28 cellular contexts compared by ENCODE assay signal in genomic region chr18:44356566-44357157, GRCh38.
"Had no signal": no experiment of that assay in that cellular context is flagged by ENCODE, and none has a peak within 500 bp of the region (broad histone marks: within the 10 kb centered on the region; RNA-seq: fewer than 3 reads in every experiment).

No MANE protein-coding gene starts in this region.

- H3K9me2 ChIP-seq: SK-N-SH had no signal

- H3K4me3 ChIP-seq: breast epithelium, SJCRH30 had no signal

- H3K9me3 ChIP-seq: SJCRH30, SK-N-SH had no signal

- H3K4me3 Mint-ChIP-seq: activated CD4-positive, alpha-beta memory T cell treated with anti-CD3 and anti-CD28 coated beads, Interleukin-2, amount 10 ng/mL, durations not matched to agents 7 days and 5 days; activated CD4-positive, alpha-beta T cell treated with anti-CD3 and anti-CD28 coated beads for 36 hours; activated naive CD4-positive, alpha-beta T cell treated with anti-CD3 and anti-CD28 coated beads, Interleukin-2, amount 50 U/mL, for 24 hours; activated T-cell treated with anti-CD3 and anti-CD28 coated beads, Interleukin-2, amount 50 U/mL, for 24 hours; activated T-helper 1 cell treated with anti-CD3 and anti-CD28 coated beads, Interleukin-12 subunit alpha, Interleukin-12 subunit beta, Interleukin-2, Interleukin-4 antibody, amounts not matched to agents 30 ng/mL and 10 ng/mL and 1 ng/mL, durations not matched to agents 14 hours and 24 hours and 36 hours had no signal

- H3K36me3 Mint-ChIP-seq: activated naive CD4-positive, alpha-beta T cell treated with anti-CD3 and anti-CD28 coated beads, Interleukin-2, amount 50 U/mL, for 24 hours had no signal

- H3K27ac ChIP-seq: breast epithelium, SJCRH30, VCaP had no signal

- H3K4me2 ChIP-seq: SK-N-SH had no signal

- H3K4me1 Mint-ChIP-seq: activated CD4-positive, alpha-beta memory T cell treated with anti-CD3 and anti-CD28 coated beads, Interleukin-2, amount 10 ng/mL, durations not matched to agents 7 days and 5 days; activated CD4-positive, alpha-beta T cell treated with anti-CD3 and anti-CD28 coated beads for 36 hours; activated naive CD4-positive, alpha-beta T cell treated with anti-CD3 and anti-CD28 coated beads, Interleukin-2, amount 50 U/mL, for 24 hours had no signal

- H3K36me3 ChIP-seq: breast epithelium, SJCRH30 had no signal

- H3K9ac ChIP-seq: SK-N-SH had no signal

- H3K4me1 ChIP-seq: breast epithelium, SJCRH30 had no signal

- H3K27me3 ChIP-seq: breast epithelium, SJCRH30 had no signal

- DNase-seq: activated CD4-positive, alpha-beta memory T cell treated with anti-CD3 and anti-CD28 coated beads, Interleukin-2, amount 10 ng/mL, durations not matched to agents 7 days and 5 days; activated CD4-positive, alpha-beta T cell treated with anti-CD3 and anti-CD28 coated beads for 36 hours; activated CD4-positive, alpha-beta T cell treated with anti-CD3 and anti-CD28 coated beads, Interleukin-2, amount 50 U/mL, for 1 hour; activated effector memory CD4-positive, alpha-beta T cell treated with Interleukin-2 at 50 U/mL for 16 hours; activated naive CD4-positive, alpha-beta T cell; activated T-cell treated with anti-CD3 and anti-CD28 coated beads, Interleukin-2, amount 50 U/mL, for 24 hours; aorta; caudate nucleus; Kasumi-1; KBM-7; NCI-H1105 treated with DMSO at 0.1 percent for 48 hours; NCI-H1436 treated with DMSO at 0.1 percent for 48 hours; NCI-H187; NCI-H2081 treated with DMSO at 0.1 percent for 48 hours; NCI-H226; NCI-H526; NK-92 treated with Interleukin-12 subunit alpha and Interleukin-12 subunit beta, amount 100 ng/mL, for 24 hours; OCI-M1; RPMI8226; SJCRH30; SK-N-SH; T-helper 1 cell had no signal

- H3K27me3 Mint-ChIP-seq: activated CD4-positive, alpha-beta memory T cell treated with anti-CD3 and anti-CD28 coated beads, Interleukin-2, amount 10 ng/mL, durations not matched to agents 7 days and 5 days; activated CD4-positive, alpha-beta T cell treated with anti-CD3 and anti-CD28 coated beads for 36 hours; activated naive CD4-positive, alpha-beta T cell treated with anti-CD3 and anti-CD28 coated beads, Interleukin-2, amount 50 U/mL, for 24 hours; activated T-cell treated with anti-CD3 and anti-CD28 coated beads, Interleukin-2, amount 50 U/mL, for 24 hours had no signal

- H3K27ac Mint-ChIP-seq: activated CD4-positive, alpha-beta memory T cell treated with anti-CD3 and anti-CD28 coated beads, Interleukin-2, amount 10 ng/mL, durations not matched to agents 7 days and 5 days; activated CD4-positive, alpha-beta T cell treated with anti-CD3 and anti-CD28 coated beads for 36 hours; activated naive CD4-positive, alpha-beta T cell treated with anti-CD3 and anti-CD28 coated beads, Interleukin-2, amount 50 U/mL, for 24 hours; activated T-cell treated with anti-CD3 and anti-CD28 coated beads, Interleukin-2, amount 50 U/mL, for 24 hours; activated T-helper 1 cell treated with anti-CD3 and anti-CD28 coated beads, Interleukin-12 subunit alpha, Interleukin-12 subunit beta, Interleukin-2, Interleukin-4 antibody, amounts not matched to agents 30 ng/mL and 10 ng/mL and 1 ng/mL, durations not matched to agents 14 hours and 24 hours and 36 hours had no signal

- ATAC-seq: activated CD4-positive, alpha-beta T cell treated with anti-CD3 and anti-CD28 coated beads for 36 hours; Panc1; Right ventricle myocardium inferior had no signal

- H3K9me3 Mint-ChIP-seq: activated T-helper 1 cell treated with anti-CD3 and anti-CD28 coated beads, Interleukin-12 subunit alpha, Interleukin-12 subunit beta, Interleukin-2, Interleukin-4 antibody, amounts not matched to agents 30 ng/mL and 10 ng/mL and 1 ng/mL, durations not matched to agents 14 hours and 24 hours and 36 hours had no signal
